ENCODE assay signal across 9 cellular contexts in genomic region chr20:40532103-40532502, GRCh38.
DNase-seq lines count a peak whose midpoint lies in the region; ATAC-seq and TF ChIP-seq lines count a peak whose summit lies in the region.
"Had no signal": no experiment of that assay in that cellular context is flagged by ENCODE, and none has a peak within 500 bp of the region (broad histone marks: within the 10 kb centered on the region; RNA-seq: fewer than 3 reads in every experiment).

No MANE protein-coding gene starts in this region.

- no peaks in the 10 kb centered on the region for H3K4me1 Mint-ChIP-seq in activated CD8-positive, alpha-beta T cell treated with anti-CD3 and anti-CD28 coated beads for 36 hours (ENCODE audit: low read depth)
- H3K4me1 Mint-ChIP-seq in activated CD8-positive, alpha-beta T cell treated with anti-CD3 and anti-CD28 coated beads, Interleukin-2, amount 10 ng/mL, durations not matched to agents 7 days and 5 days (ENCODE audit: low read depth): no peaks in the 10 kb centered on the region

- no peaks in the 10 kb centered on the region for H3K36me3 Mint-ChIP-seq in activated CD8-positive, alpha-beta T cell treated with anti-CD3 and anti-CD28 coated beads for 36 hours (ENCODE audit: low read depth)
- no peaks in the 10 kb centered on the region for H3K36me3 Mint-ChIP-seq in activated CD8-positive, alpha-beta T cell treated with anti-CD3 and anti-CD28 coated beads, Interleukin-2, amount 10 ng/mL, durations not matched to agents 7 days and 5 days (ENCODE audit: low read depth)

- no peaks in the 10 kb centered on the region for H3K27me3 ChIP-seq in osteoblast (ENCODE audit: insufficient read depth, low read length)

- DNase-seq in activated CD8-positive, alpha-beta T cell treated with anti-CD3 and anti-CD28 coated beads for 36 hours: peak; percentile 48
- DNase-seq in activated CD8-positive, alpha-beta T cell treated with anti-CD3 and anti-CD28 coated beads, Interleukin-2, amount 10 ng/mL, durations not matched to agents 7 days and 5 days: no peak
- DNase-seq in LNCaP clone FGC (ENCODE audit: low read depth) (peak; percentile 8), cardiac fibroblast (ENCODE audit: low read depth in 2 of 2) (peak; percentile 26 to 39), osteoblast (ENCODE audit: insufficient read length, low spot score, missing footprints) (no peak), NCI-H345 treated with DMSO at 0.1 percent for 48 hours (lab: John Stamatoyannopoulos, UW; ENCODE audit: unreplicated experiment) (no peak), NCI-H187 (lab: John Stamatoyannopoulos, UW) (no peak)
- DNase-seq: NCI-H187 treated with DMSO at 0.1 percent for 48 hours had no signal

- POLR2A ChIA-PET in activated CD8-positive, alpha-beta T cell treated with anti-CD3 and anti-CD28 coated beads for 36 hours (lab: Charles Lee): interaction anchor here (0.6 kb wide), 1 partner anchor 80 kb away, joined by 3 read pairs; no protein-coding TSS in a partner anchor
- POLR2A ChIA-PET in activated CD8-positive, alpha-beta T cell treated with anti-CD3 and anti-CD28 coated beads, Interleukin-2, amount 10 ng/mL, durations not matched to agents 7 days and 5 days (lab: Charles Lee): no interaction called here

- intact Hi-C loops in activated CD8-positive, alpha-beta T cell treated with anti-CD3 and anti-CD28 coated beads for 36 hours (cut with micrococcal nuclease): no loop called here

- H3K27me3 Mint-ChIP-seq in activated CD8-positive, alpha-beta T cell treated with anti-CD3 and anti-CD28 coated beads for 36 hours: no peaks in the 10 kb centered on the region
- H3K27me3 Mint-ChIP-seq in activated CD8-positive, alpha-beta T cell treated with anti-CD3 and anti-CD28 coated beads, Interleukin-2, amount 10 ng/mL, durations not matched to agents 7 days and 5 days (ENCODE audit: low read depth): no peaks in the 10 kb centered on the region

- CTCF ChIA-PET in activated CD8-positive, alpha-beta T cell treated with anti-CD3 and anti-CD28 coated beads for 36 hours (lab: Charles Lee): no interaction called here
- CTCF ChIA-PET in activated CD8-positive, alpha-beta T cell treated with anti-CD3 and anti-CD28 coated beads, Interleukin-2, amount 10 ng/mL, durations not matched to agents 7 days and 5 days (lab: Charles Lee): no interaction called here

- H3K9me3 ChIP-seq in osteoblast (ENCODE audit: low read depth, low read length): peaks cover 2% of the 10 kb centered on the region

- H3K27ac ChIP-seq in osteoblast (ENCODE audit: low read depth, low read length): no peak overlapping the region

- no peaks in the 10 kb centered on the region for H3K79me2 ChIP-seq in osteoblast (ENCODE audit: insufficient read depth, low read length)

- TF ChIP-seq CTCF in activated CD8-positive, alpha-beta T cell treated with anti-CD3 and anti-CD28 coated beads for 36 hours (IDR thresholded peaks at IDR 0.05): no peak
- TF ChIP-seq CTCF in LNCaP clone FGC (IDR thresholded peaks at IDR 0.05; ENCODE audit: control insufficient read depth, extremely low read depth, insufficient read depth) (peak; percentile 53), cardiac fibroblast (IDR thresholded peaks at IDR 0.05; ENCODE audit: low read depth, low read length) (peak; percentile 25), osteoblast (IDR thresholded peaks at IDR 0.05; ENCODE audit: extremely low read depth, low read depth, low read length) (peak; percentile 26)

- H4K20me1 ChIP-seq in osteoblast (ENCODE audit: insufficient read depth, low read length): no peaks in the 10 kb centered on the region

- H3K9me3 Mint-ChIP-seq in activated CD8-positive, alpha-beta T cell treated with anti-CD3 and anti-CD28 coated beads for 36 hours: peaks cover 20% of the 10 kb centered on the region
- H3K9me3 Mint-ChIP-seq in activated CD8-positive, alpha-beta T cell treated with anti-CD3 and anti-CD28 coated beads, Interleukin-2, amount 10 ng/mL, durations not matched to agents 7 days and 5 days (ENCODE audit: insufficient read depth): peaks cover 7% of the 10 kb centered on the region

- H3K36me3 ChIP-seq in osteoblast (ENCODE audit: insufficient read depth, low read length): no peaks in the 10 kb centered on the region

- H3K4me2 ChIP-seq in osteoblast (ENCODE audit: insufficient read depth, low read length): no peak overlapping the region

- H3K4me1 ChIP-seq in osteoblast (ENCODE audit: insufficient read depth, low read length): peaks cover 2% of the 10 kb centered on the region

- H2AFZ ChIP-seq in osteoblast (ENCODE audit: low read length): no peak overlapping the region

- H3K4me3 Mint-ChIP-seq in activated CD8-positive, alpha-beta T cell treated with anti-CD3 and anti-CD28 coated beads for 36 hours: no peak overlapping the region
- no peak overlapping the region for H3K4me3 Mint-ChIP-seq in activated CD8-positive, alpha-beta T cell treated with anti-CD3 and anti-CD28 coated beads, Interleukin-2, amount 10 ng/mL, durations not matched to agents 7 days and 5 days

- ATAC-seq in activated CD8-positive, alpha-beta T cell treated with anti-CD3 and anti-CD28 coated beads for 36 hours: no peak
- no peak for ATAC-seq in activated CD8-positive, alpha-beta T cell treated with anti-CD3 and anti-CD28 coated beads, Interleukin-2, amount 10 ng/mL, durations not matched to agents 7 days and 5 days
- ATAC-seq in HG03469 (IDR thresholded peaks at IDR 0.05; ENCODE audit: unreplicated experiment): no peak

- no peak overlapping the region for H3K27ac Mint-ChIP-seq in activated CD8-positive, alpha-beta T cell treated with anti-CD3 and anti-CD28 coated beads for 36 hours
- no peak overlapping the region for H3K27ac Mint-ChIP-seq in activated CD8-positive, alpha-beta T cell treated with anti-CD3 and anti-CD28 coated beads, Interleukin-2, amount 10 ng/mL, durations not matched to agents 7 days and 5 days

- H3K4me3 ChIP-seq in LNCaP clone FGC (ENCODE audit: low read depth, low read length) (no peak overlapping the region), cardiac fibroblast (replicated peaks in 1 of 2; ENCODE audit: low read depth in 2 of 2, low read length in 2 of 2) (no peak overlapping the region), osteoblast (ENCODE audit: insufficient read depth, low read length) (no peak overlapping the region)

Comparison
In these comparisons a context has a peak if more than half of its experiments do, and no peak if none do; other contexts are left out.
1. DNase-seq: peak in activated CD8-positive, alpha-beta T cell treated with anti-CD3 and anti-CD28 coated beads for 36 hours (single experiment), LNCaP clone FGC (single experiment) and cardiac fibroblast (2 of 2); none in activated CD8-positive, alpha-beta T cell treated with anti-CD3 and anti-CD28 coated beads, Interleukin-2, amount 10 ng/mL, durations not matched to agents 7 days and 5 days (single experiment), osteoblast (single experiment), NCI-H345 treated with DMSO at 0.1 percent for 48 hours (single experiment) and NCI-H187 (0 of 2).